8 cellular contexts compared by ENCODE assay signal in genomic region chr21:34693192-34693810, GRCh38. TPM values are rescaled to one million over a fixed set of nuclear protein-coding genes. Genes with fewer than 3 reads are reported as not detected.
DNase-seq lines count a peak whose midpoint lies in the region; ATAC-seq and TF ChIP-seq lines count a peak whose summit lies in the region.

No MANE protein-coding gene starts in this region.

- no peaks in the 10 kb centered on the region for H3K4me1 Mint-ChIP-seq in activated naive CD8-positive, alpha-beta T cell treated with anti-CD3 and anti-CD28 coated beads for 36 hours

- TF ChIP-seq CTCF in choroid plexus epithelial cell (conservative IDR thresholded peaks at IDR 0.05; ENCODE audit: low read depth, low read length), result peak; percentile 88
- peak; percentile 61 for TF ChIP-seq CTCF in lung (IDR thresholded peaks at IDR 0.05; ENCODE audit: control extremely low read depth, extremely low read depth)
- peak; percentile 74 to 79 for TF ChIP-seq CTCF in suprapubic skin (IDR thresholded peaks at IDR 0.05)

- H3K4me1 ChIP-seq in lung (ENCODE audit: control insufficient read depth in 2 of 2, insufficient read depth in 2 of 2, low read length in 2 of 2), result peaks cover 3 to 4% of the 10 kb centered on the region in 2 donors
- peaks cover 5% of the 10 kb centered on the region for H3K4me1 ChIP-seq in suprapubic skin

- peaks cover 0 to 2% of the 10 kb centered on the region in 2 donors for H3K9me3 ChIP-seq in lung (ENCODE audit: control insufficient read depth in 2 of 2, insufficient read depth in 1 of 2, low read length in 1 of 2)
- H3K9me3 ChIP-seq in suprapubic skin, result no peaks in the 10 kb centered on the region

- no peak for TF ChIP-seq POLR2A in suprapubic skin (IDR thresholded peaks at IDR 0.05)

- peaks cover 24% of the 10 kb centered on the region for H3K27me3 Mint-ChIP-seq in activated naive CD8-positive, alpha-beta T cell treated with anti-CD3 and anti-CD28 coated beads for 36 hours

- H3K36me3 Mint-ChIP-seq in activated naive CD8-positive, alpha-beta T cell treated with anti-CD3 and anti-CD28 coated beads for 36 hours, result no peaks in the 10 kb centered on the region

- no peak overlapping the region for H3K4me3 Mint-ChIP-seq in activated naive CD8-positive, alpha-beta T cell treated with anti-CD3 and anti-CD28 coated beads for 36 hours

- H3K9me3 Mint-ChIP-seq in activated naive CD8-positive, alpha-beta T cell treated with anti-CD3 and anti-CD28 coated beads for 36 hours, result peaks cover 3% of the 10 kb centered on the region

- DNase-seq in activated naive CD8-positive, alpha-beta T cell treated with anti-CD3 and anti-CD28 coated beads, Interleukin-2, amount 50 U/mL, for 16 hours (ENCODE audit: low read depth, low spot score), result peak; percentile 14
- DNase-seq in activated naive CD8-positive, alpha-beta T cell treated with anti-CD3 and anti-CD28 coated beads for 36 hours, result no peak
- DNase-seq in NCI-H1092 (lab: John Stamatoyannopoulos, UW), result peak; percentile 26
- peak; percentile 49 for DNase-seq in SKM-1 treated with dmso at 0.1 percent for 144 hours (lab: John Stamatoyannopoulos, UW; ENCODE audit: unreplicated experiment)
- peak; percentile 80 for DNase-seq in choroid plexus epithelial cell (ENCODE audit: low read depth)
- DNase-seq in lung (ENCODE audit: low spot score), result peak; percentile 57
- DNase-seq in suprapubic skin (ENCODE audit: low spot score in 2 of 2), result no peak

- no peak for TF ChIP-seq EP300 in suprapubic skin (IDR thresholded peaks at IDR 0.05)

- H3K4me3 ChIP-seq in choroid plexus epithelial cell (ENCODE audit: low read depth, low read length) (no peak overlapping the region), lung (no peak overlapping the region), suprapubic skin (no peak overlapping the region)

- H3K36me3 ChIP-seq in lung (ENCODE audit: control insufficient read depth in 2 of 2, insufficient read depth in 2 of 2, low read length in 2 of 2) (no peaks in the 10 kb centered on the region), suprapubic skin (no peaks in the 10 kb centered on the region)

- H3K27ac ChIP-seq in lung (ENCODE audit: low read depth in 1 of 2, low read length in 1 of 2), result no peak overlapping the region
- no peak overlapping the region for H3K27ac ChIP-seq in suprapubic skin

- WGBS in lung, 2 donors, result 58 to 59% methylated on average over 6 of the region's 6 CpGs
- 61% methylated on average over 6 of the region's 6 CpGs for WGBS in suprapubic skin

- H3K27me3 ChIP-seq in lung (ENCODE audit: control insufficient read depth, insufficient read depth) (no peaks in the 10 kb centered on the region), suprapubic skin (no peaks in the 10 kb centered on the region)

- ATAC-seq in lung (ENCODE audit: insufficient read depth, low FRiP score) (no peak), GM18502 (IDR thresholded peaks at IDR 0.05; ENCODE audit: poor library complexity, unreplicated experiment) (no peak)

- no peak overlapping the region for H3K27ac Mint-ChIP-seq in activated naive CD8-positive, alpha-beta T cell treated with anti-CD3 and anti-CD28 coated beads for 36 hours

RNA-seq across cellular contexts. Expression of gene CLIC6, which starts 24.5 kb away (rescaled TPM):
- total RNA-seq in activated naive CD8-positive, alpha-beta T cell treated with anti-CD3 and anti-CD28 coated beads for 36 hours, result under 1 TPM; 0.66 to 0.78 TPM
- 10 to 100 TPM; 35.4 to 63.9 TPM for total RNA-seq in lung
- 10 to 100 TPM; 15.1 to 25.9 TPM for polyA plus RNA-seq in lung
- total RNA-seq in suprapubic skin, result 1 to 10 TPM; 2.5 to 10.0 (median 3.7) TPM

Comparison
In these comparisons a context has a peak if more than half of its experiments do, and no peak if none do; other contexts are left out.
1. DNase-seq: peak in activated naive CD8-positive, alpha-beta T cell treated with anti-CD3 and anti-CD28 coated beads, Interleukin-2, amount 50 U/mL, for 16 hours (single experiment), NCI-H1092 (single experiment), SKM-1 treated with dmso at 0.1 percent for 144 hours (single experiment), choroid plexus epithelial cell (single experiment) and lung (single experiment); none in activated naive CD8-positive, alpha-beta T cell treated with anti-CD3 and anti-CD28 coated beads for 36 hours (single experiment) and suprapubic skin (0 of 2).
2. Peak in every context shown above with its lines, with median percentiles within 50 percentile points of each other: CTCF ChIP-seq.